ENCODE assay signal across 1 cellular context in genomic region chr2:27050281-27050995, GRCh38.
TF ChIP-seq lines count a peak whose summit lies in the region.

No MANE protein-coding gene starts in this region.

TF ChIP-seq in HEK293, 187 proteins besides CTCF, POLR2A, EP300 and RAD21 (continued from another document and continues in another):
- TF ChIP-seq, protein P1, sequence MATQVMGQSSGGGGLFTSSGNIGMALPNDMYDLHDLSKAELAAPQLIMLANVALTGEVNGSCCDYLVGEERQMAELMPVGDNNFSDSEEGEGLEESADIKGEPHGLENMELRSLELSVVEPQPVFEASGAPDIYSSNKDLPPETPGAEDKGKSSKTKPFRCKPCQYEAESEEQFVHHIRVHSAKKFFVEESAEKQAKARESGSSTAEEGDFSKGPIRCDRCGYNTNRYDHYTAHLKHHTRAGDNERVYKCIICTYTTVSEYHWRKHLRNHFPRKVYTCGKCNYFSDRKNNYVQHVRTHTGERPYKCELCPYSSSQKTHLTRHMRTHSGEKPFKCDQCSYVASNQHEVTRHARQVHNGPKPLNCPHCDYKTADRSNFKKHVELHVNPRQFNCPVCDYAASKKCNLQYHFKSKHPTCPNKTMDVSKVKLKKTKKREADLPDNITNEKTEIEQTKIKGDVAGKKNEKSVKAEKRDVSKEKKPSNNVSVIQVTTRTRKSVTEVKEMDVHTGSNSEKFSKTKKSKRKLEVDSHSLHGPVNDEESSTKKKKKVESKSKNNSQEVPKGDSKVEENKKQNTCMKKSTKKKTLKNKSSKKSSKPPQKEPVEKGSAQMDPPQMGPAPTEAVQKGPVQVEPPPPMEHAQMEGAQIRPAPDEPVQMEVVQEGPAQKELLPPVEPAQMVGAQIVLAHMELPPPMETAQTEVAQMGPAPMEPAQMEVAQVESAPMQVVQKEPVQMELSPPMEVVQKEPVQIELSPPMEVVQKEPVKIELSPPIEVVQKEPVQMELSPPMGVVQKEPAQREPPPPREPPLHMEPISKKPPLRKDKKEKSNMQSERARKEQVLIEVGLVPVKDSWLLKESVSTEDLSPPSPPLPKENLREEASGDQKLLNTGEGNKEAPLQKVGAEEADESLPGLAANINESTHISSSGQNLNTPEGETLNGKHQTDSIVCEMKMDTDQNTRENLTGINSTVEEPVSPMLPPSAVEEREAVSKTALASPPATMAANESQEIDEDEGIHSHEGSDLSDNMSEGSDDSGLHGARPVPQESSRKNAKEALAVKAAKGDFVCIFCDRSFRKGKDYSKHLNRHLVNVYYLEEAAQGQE (tag by site-specific recombination; IDR thresholded peaks at IDR 0.05), result no peak
- TF ChIP-seq ZBTB20 (tag by site-specific recombination; IDR thresholded peaks at IDR 0.05) (peak; percentile 82), ZBTB7A (tag by site-specific recombination; IDR thresholded peaks at IDR 0.05; ENCODE audit: low read depth) (peak; percentile 93), ZNF302 (tag by site-specific recombination; IDR thresholded peaks at IDR 0.05; ENCODE audit: low read depth) (no peak), ZNF133 (tag by site-specific recombination; IDR thresholded peaks at IDR 0.05) (no peak), ZNF501 (tag by site-specific recombination; IDR thresholded peaks at IDR 0.05) (peak; percentile 47), ZNF660 (tag by site-specific recombination; IDR thresholded peaks at IDR 0.05) (peak; percentile 12; the same call in 1 of the 2 replicates), KLF17 (tag by site-specific recombination; IDR thresholded peaks at IDR 0.05) (peak; percentile 93), ZNF404 (tag by site-specific recombination; IDR thresholded peaks at IDR 0.05) (no peak), ZNF585B (tag by site-specific recombination; IDR thresholded peaks at IDR 0.05) (peak; percentile 46), PBX3 (CRISPR knock-in tag; IDR thresholded peaks at IDR 0.05) (peak; percentile 59), GLIS1 (tag by site-specific recombination; IDR thresholded peaks at IDR 0.05) (peak; percentile 21), PRDM1 (tag by site-specific recombination; IDR thresholded peaks at IDR 0.05) (peak; percentile 12; the same call in 1 of the 2 replicates), ZBTB17 (tag by site-specific recombination; IDR thresholded peaks at IDR 0.05) (peak; percentile 96), ZNF23 (tag by site-specific recombination; IDR thresholded peaks at IDR 0.05; ENCODE audit: borderline replicate concordance) (no peak), YY1 (tag by site-specific recombination; IDR thresholded peaks at IDR 0.05) (no peak), ZNF398 (tag by site-specific recombination; IDR thresholded peaks at IDR 0.05) (0 out of 2 replicates have a peak, but pooled peaks have one; percentile 9), ZNF521 (tag by site-specific recombination; IDR thresholded peaks at IDR 0.05) (no peak), ZNF624 (tag by site-specific recombination; IDR thresholded peaks at IDR 0.05) (no peak; the same call in 1 of the 2 replicates), ZNF221 (tag by site-specific recombination; IDR thresholded peaks at IDR 0.05; ENCODE audit: borderline replicate concordance) (no peak), ZNF324 (tag by site-specific recombination; IDR thresholded peaks at IDR 0.05) (peak; percentile 64; the same call in 1 of the 2 replicates), ZNF473 (tag by site-specific recombination; IDR thresholded peaks at IDR 0.05) (no peak), FEZF1 (tag by site-specific recombination; IDR thresholded peaks at IDR 0.05) (peak; percentile 56; the same call in 1 of the 2 replicates), ZNF10 (tag by site-specific recombination; IDR thresholded peaks at IDR 0.05) (no peak), GLIS2 (tag by site-specific recombination; IDR thresholded peaks at IDR 0.05) (0 out of 2 replicates have a peak, but pooled peaks have one; percentile 57), RBAK (tag by site-specific recombination; IDR thresholded peaks at IDR 0.05) (no peak), ZBTB21 (tag by site-specific recombination; IDR thresholded peaks at IDR 0.05) (peak; percentile 9; the same call in 1 of the 2 replicates), ZSCAN30 (tag by site-specific recombination; IDR thresholded peaks at IDR 0.05) (0 out of 2 replicates have a peak, but pooled peaks have one; percentile 32), SP7 (tag by site-specific recombination; IDR thresholded peaks at IDR 0.05) (no peak; the same call in 1 of the 2 replicates), ZNF335 (tag by site-specific recombination; conservative IDR thresholded peaks at IDR 0.05) (peak; percentile 74), ZNF776 (tag by site-specific recombination; IDR thresholded peaks at IDR 0.05; ENCODE audit: borderline replicate concordance) (no peak), ZNF280C (tag by site-specific recombination; IDR thresholded peaks at IDR 0.05) (no peak), ZNF354C (tag by site-specific recombination; IDR thresholded peaks at IDR 0.05; ENCODE audit: borderline replicate concordance, low read depth) (0 out of 2 replicates have a peak, but pooled peaks have one; percentile 13), ZNF391 (tag by site-specific recombination; IDR thresholded peaks at IDR 0.05; ENCODE audit: borderline replicate concordance, low read depth) (peak; percentile 14; the same call in 1 of the 2 replicates)
- TF ChIP-seq, protein P2, sequence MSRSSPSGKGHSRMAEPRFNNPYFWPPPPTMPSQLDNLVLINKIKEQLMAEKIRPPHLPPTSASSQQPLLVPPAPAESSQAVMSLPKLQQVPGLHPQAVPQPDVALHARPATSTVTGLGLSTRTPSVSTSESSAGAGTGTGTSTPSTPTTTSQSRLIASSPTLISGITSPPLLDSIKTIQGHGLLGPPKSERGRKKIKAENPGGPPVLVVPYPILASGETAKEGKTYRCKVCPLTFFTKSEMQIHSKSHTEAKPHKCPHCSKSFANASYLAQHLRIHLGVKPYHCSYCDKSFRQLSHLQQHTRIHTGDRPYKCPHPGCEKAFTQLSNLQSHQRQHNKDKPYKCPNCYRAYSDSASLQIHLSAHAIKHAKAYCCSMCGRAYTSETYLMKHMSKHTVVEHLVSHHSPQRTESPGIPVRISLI (tag by site-specific recombination; IDR thresholded peaks at IDR 0.05), result no peak
- TF ChIP-seq, protein P3, sequence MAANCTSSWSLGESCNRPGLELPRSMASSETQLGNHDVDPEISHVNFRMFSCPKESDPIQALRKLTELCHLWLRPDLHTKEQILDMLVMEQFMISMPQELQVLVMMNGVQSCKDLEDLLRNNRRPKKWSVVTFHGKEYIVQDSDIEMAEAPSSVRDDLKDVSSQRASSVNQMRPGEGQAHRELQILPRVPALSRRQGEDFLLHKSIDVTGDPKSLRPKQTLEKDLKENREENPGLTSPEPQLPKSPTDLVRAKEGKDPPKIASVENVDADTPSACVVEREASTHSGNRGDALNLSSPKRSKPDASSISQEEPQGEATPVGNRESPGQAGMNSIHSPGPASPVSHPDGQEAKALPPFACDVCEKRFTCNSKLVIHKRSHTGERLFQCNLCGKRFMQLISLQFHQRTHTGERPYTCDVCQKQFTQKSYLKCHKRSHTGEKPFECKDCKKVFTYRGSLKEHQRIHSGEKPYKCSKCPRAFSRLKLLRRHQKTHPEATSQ (tag by site-specific recombination; IDR thresholded peaks at IDR 0.05), result peak; percentile 21; the same call in 1 of the 2 replicates
- TF ChIP-seq, protein P4, sequence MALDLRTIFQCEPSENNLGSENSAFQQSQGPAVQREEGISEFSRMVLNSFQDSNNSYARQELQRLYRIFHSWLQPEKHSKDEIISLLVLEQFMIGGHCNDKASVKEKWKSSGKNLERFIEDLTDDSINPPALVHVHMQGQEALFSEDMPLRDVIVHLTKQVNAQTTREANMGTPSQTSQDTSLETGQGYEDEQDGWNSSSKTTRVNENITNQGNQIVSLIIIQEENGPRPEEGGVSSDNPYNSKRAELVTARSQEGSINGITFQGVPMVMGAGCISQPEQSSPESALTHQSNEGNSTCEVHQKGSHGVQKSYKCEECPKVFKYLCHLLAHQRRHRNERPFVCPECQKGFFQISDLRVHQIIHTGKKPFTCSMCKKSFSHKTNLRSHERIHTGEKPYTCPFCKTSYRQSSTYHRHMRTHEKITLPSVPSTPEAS (tag by site-specific recombination; IDR thresholded peaks at IDR 0.05), result peak; percentile 46; the same call in 1 of the 2 replicates
- TF ChIP-seq, protein P5, sequence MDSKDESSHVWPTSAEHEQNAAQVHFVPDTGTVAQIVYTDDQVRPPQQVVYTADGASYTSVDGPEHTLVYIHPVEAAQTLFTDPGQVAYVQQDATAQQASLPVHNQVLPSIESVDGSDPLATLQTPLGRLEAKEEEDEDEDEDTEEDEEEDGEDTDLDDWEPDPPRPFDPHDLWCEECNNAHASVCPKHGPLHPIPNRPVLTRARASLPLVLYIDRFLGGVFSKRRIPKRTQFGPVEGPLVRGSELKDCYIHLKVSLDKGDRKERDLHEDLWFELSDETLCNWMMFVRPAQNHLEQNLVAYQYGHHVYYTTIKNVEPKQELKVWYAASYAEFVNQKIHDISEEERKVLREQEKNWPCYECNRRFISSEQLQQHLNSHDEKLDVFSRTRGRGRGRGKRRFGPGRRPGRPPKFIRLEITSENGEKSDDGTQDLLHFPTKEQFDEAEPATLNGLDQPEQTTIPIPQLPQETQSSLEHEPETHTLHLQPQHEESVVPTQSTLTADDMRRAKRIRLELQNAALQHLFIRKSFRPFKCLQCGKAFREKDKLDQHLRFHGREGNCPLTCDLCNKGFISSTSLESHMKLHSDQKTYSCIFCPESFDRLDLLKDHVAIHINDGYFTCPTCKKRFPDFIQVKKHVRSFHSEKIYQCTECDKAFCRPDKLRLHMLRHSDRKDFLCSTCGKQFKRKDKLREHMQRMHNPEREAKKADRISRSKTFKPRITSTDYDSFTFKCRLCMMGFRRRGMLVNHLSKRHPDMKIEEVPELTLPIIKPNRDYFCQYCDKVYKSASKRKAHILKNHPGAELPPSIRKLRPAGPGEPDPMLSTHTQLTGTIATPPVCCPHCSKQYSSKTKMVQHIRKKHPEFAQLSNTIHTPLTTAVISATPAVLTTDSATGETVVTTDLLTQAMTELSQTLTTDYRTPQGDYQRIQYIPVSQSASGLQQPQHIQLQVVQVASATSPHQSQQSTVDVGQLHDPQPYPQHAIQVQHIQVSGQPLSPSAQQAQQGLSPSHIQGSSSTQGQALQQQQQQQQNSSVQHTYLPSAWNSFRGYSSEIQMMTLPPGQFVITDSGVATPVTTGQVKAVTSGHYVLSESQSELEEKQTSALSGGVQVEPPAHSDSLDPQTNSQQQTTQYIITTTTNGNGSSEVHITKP (tag by site-specific recombination; IDR thresholded peaks at IDR 0.05), result peak; percentile 89
- TF ChIP-seq, protein P6, sequence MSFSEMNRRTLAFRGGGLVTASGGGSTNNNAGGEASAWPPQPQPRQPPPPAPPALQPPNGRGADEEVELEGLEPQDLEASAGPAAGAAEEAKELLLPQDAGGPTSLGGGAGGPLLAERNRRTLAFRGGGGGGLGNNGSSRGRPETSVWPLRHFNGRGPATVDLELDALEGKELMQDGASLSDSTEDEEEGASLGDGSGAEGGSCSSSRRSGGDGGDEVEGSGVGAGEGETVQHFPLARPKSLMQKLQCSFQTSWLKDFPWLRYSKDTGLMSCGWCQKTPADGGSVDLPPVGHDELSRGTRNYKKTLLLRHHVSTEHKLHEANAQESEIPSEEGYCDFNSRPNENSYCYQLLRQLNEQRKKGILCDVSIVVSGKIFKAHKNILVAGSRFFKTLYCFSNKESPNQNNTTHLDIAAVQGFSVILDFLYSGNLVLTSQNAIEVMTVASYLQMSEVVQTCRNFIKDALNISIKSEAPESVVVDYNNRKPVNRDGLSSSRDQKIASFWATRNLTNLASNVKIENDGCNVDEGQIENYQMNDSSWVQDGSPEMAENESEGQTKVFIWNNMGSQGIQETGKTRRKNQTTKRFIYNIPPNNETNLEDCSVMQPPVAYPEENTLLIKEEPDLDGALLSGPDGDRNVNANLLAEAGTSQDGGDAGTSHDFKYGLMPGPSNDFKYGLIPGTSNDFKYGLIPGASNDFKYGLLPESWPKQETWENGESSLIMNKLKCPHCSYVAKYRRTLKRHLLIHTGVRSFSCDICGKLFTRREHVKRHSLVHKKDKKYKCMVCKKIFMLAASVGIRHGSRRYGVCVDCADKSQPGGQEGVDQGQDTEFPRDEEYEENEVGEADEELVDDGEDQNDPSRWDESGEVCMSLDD (tag by site-specific recombination; IDR thresholded peaks at IDR 0.05), result peak; percentile 58; the same call in 1 of the 2 replicates
